ENCODE assay signal across 8 cellular contexts in the genomic region with DNA sequence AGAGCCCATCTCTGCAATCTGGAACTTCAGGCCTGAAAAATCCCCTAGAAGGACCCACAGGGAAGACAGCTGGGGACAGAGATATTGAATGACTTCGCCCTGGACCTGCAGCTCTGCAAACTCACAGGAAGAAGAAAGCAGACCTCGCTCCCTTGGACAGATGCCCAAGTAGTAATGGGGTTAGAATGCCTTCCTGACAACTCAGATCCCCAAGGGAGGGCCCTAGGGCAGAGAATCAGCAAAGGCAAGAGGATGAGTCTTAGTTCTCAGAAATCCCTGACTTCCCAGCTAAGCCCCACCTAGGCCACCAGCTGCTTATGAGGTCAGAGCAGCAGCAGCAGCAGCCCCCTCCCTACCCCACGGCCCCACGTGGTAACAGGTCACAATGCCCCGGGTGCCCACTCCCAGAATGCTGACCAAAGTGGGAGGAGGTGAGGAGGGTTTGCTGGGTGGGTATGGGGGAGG. TPM values are rescaled to one million over a fixed set of nuclear protein-coding genes. Genes with fewer than 3 reads are reported as not detected.
DNase-seq lines count a peak whose midpoint lies in the region; ATAC-seq, FAIRE-seq and TF ChIP-seq lines count a peak whose summit lies in the region.

Gene C20orf141 (plus strand): TSS at position 401 of the 465 bp plus-strand sequence. CDS start 198 bp downstream, outside the sequence.

- peak within 1 kb of the TSS in 1 of 2 experiments; percentile 45; a peak in 1 of 4 replicates for H3K9ac ChIP-seq in K562 (ENCODE audit: insufficient read depth in 1 of 2, low read depth in 2 of 2, low read length in 2 of 2)

- ATAC-seq in K562 (peak; percentile 57), HG03521 (IDR thresholded peaks at IDR 0.05; ENCODE audit: unreplicated experiment) (no peak), GM21515 (IDR thresholded peaks at IDR 0.05; ENCODE audit: unreplicated experiment) (no peak)

- H3K79me2 ChIP-seq in K562 (ENCODE audit: control insufficient read depth, insufficient read depth, low read length) = no peaks in the 10 kb centered on the region

- H3K9me3 ChIP-seq in K562 (replicated peaks; ENCODE audit: control insufficient read depth, insufficient read depth, low read depth, low read length) = 0 out of 2 replicates have a peak, but pooled peaks cover 2% of the 10 kb centered on the region
- no peaks in the 10 kb centered on the region for H3K9me3 ChIP-seq in thyroid gland

- in situ Hi-C loops in K562 (cut with MboI) = no loop called here

- H3K9me1 ChIP-seq in K562 (ENCODE audit: control insufficient read depth, insufficient read depth, low read length) = peaks cover 3% of the 10 kb centered on the region

- POLR2A ChIA-PET in K562 (lab: Yijun Ruan, JAX) = interaction anchor here (0.7 kb wide), 1 partner anchor 10 kb away, joined by 3 read pairs; no protein-coding TSS in a partner anchor

- H3K36me3 ChIP-seq in K562 (ENCODE audit: control insufficient read depth, insufficient read depth, low read length) = no peaks in the 10 kb centered on the region
- H3K36me3 ChIP-seq in thyroid gland = no peaks in the 10 kb centered on the region

- WGBS in K562 (ENCODE audit: insufficient coverage, low coverage, missing lambda C conversion rate) = 3% methylated on average over 5 of the region's 5 CpGs
- WGBS in thyroid gland, 2 donors = 50% methylated on average over 5 of the region's 5 CpGs

- no peak within 1 kb of the TSS for H3K4me2 ChIP-seq in K562 (ENCODE audit: insufficient read depth, low read length)

- H3K27ac ChIP-seq in K562 (ENCODE audit: extremely low read depth, low read depth, low read length) (no peak within 1 kb of the TSS), thyroid gland (no peak within 1 kb of the TSS)

- no peak for TF ChIP-seq EP300 in K562 (IDR thresholded peaks at IDR 0.05; ENCODE audit: low read length)

- H3K4me3 ChIP-seq in AG09309 (ENCODE audit: control insufficient read depth, low read depth, low read length) = no peak within 1 kb of the TSS
- no peak within 1 kb of the TSS for H3K4me3 ChIP-seq in K562
- no peak within 1 kb of the TSS for H3K4me3 ChIP-seq in thyroid gland (replicated peaks in 1 of 3)

- H2AFZ ChIP-seq in K562 (ENCODE audit: low read depth, low read length) = no peak within 1 kb of the TSS

- CTCF ChIA-PET in K562 (lab: Yijun Ruan, JAX; ENCODE audit: low intra/inter-chr PET ratio) = no interaction called here

- DNase-seq in AG09309 (ENCODE audit: low read depth) (peak; percentile 97), LHCN-M2 (ENCODE audit: low read depth) (peak; percentile 100), K562 (ENCODE audit: extremely low read depth in 1 of 4, low spot score in 3 of 4) (peak in 2 of 4 experiments; percentile 35 to 68), kidney tubule cell (ENCODE audit: low spot score) (peak; percentile 96), thyroid gland (no peak), COLO668 (lab: John Stamatoyannopoulos, UW; ENCODE audit: unreplicated experiment) (no peak)

- no peaks in the 10 kb centered on the region for H4K20me1 ChIP-seq in K562 (replicated peaks; ENCODE audit: control insufficient read depth, insufficient read depth, low read length)

- H3K27me3 ChIP-seq in K562 (ENCODE audit: control insufficient read depth in 2 of 2, insufficient read depth in 2 of 2, low read length in 2 of 2) = no peaks in the 10 kb centered on the region
- H3K27me3 ChIP-seq in thyroid gland = peaks cover under 1% of the 10 kb centered on the region

- no peak for TF ChIP-seq POLR2A in K562 (conservative IDR thresholded peaks at IDR 0.05)
- no peak for TF ChIP-seq POLR2A in thyroid gland (IDR thresholded peaks at IDR 0.05)

- peak; percentile 58 for FAIRE-seq in K562 (lab: Jason Lieb, UNC)

- H3K4me1 ChIP-seq in K562 (replicated peaks in 1 of 2; ENCODE audit: control insufficient read depth in 2 of 2, insufficient read depth in 2 of 2, low read length in 2 of 2) = peaks cover under 1 to 18% of the 10 kb centered on the region in 2 experiments; a peak in 4 of 5 replicates
- H3K4me1 ChIP-seq in thyroid gland = peaks cover 0 to 1% of the 10 kb centered on the region in 2 donors

- TF ChIP-seq RAD21 in K562 (CRISPR knock-in tag; conservative IDR thresholded peaks at IDR 0.05 in 1 of 2, IDR thresholded peaks at IDR 0.05 in 1 of 2) = no peak

- TF ChIP-seq CTCF in AG09309 (IDR thresholded peaks at IDR 0.05; ENCODE audit: control insufficient read depth, insufficient read depth, low read depth, low read length, missing control alignments) (no peak), K562 (IDR thresholded peaks at IDR 0.05 in 2 of 3, conservative IDR thresholded peaks at IDR 0.05 in 1 of 3; ENCODE audit: insufficient read depth in 2 of 3, low read depth in 1 of 3, low read length in 3 of 3) (no peak), thyroid gland (IDR thresholded peaks at IDR 0.05) (no peak)

- intact Hi-C loops in K562 (cut with micrococcal nuclease) (no loop called here), thyroid gland (cut with DNase I) (no loop called here)

- no TSS peak for BruUV-seq in K562 (replicated peaks; lab: Mats Ljungman, UMichigan)

TF ChIP-seq in K562, 482 proteins besides CTCF, POLR2A, EP300 and RAD21 (continues in another document):
- no peak for TF ChIP-seq HOXB6 (CRISPR knock-in tag; IDR thresholded peaks at IDR 0.05; ENCODE audit: borderline replicate concordance)
- TF ChIP-seq TAL1 (IDR thresholded peaks at IDR 0.05) = peak; percentile 55
- no peak for TF ChIP-seq ZNF551 (CRISPR knock-in tag; IDR thresholded peaks at IDR 0.05)
- TF ChIP-seq, protein P1, sequence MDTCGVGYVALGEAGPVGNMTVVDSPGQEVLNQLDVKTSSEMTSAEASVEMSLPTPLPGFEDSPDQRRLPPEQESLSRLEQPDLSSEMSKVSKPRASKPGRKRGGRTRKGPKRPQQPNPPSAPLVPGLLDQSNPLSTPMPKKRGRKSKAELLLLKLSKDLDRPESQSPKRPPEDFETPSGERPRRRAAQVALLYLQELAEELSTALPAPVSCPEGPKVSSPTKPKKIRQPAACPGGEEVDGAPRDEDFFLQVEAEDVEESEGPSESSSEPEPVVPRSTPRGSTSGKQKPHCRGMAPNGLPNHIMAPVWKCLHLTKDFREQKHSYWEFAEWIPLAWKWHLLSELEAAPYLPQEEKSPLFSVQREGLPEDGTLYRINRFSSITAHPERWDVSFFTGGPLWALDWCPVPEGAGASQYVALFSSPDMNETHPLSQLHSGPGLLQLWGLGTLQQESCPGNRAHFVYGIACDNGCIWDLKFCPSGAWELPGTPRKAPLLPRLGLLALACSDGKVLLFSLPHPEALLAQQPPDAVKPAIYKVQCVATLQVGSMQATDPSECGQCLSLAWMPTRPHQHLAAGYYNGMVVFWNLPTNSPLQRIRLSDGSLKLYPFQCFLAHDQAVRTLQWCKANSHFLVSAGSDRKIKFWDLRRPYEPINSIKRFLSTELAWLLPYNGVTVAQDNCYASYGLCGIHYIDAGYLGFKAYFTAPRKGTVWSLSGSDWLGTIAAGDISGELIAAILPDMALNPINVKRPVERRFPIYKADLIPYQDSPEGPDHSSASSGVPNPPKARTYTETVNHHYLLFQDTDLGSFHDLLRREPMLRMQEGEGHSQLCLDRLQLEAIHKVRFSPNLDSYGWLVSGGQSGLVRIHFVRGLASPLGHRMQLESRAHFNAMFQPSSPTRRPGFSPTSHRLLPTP (IDR thresholded peaks at IDR 0.05; ENCODE audit: borderline replicate concordance, extremely low read depth, insufficient read length) = no peak
- TF ChIP-seq CBFA2T2 (conservative IDR thresholded peaks at IDR 0.05) = peak; percentile 55
- TF ChIP-seq FOSL1 (tag; conservative IDR thresholded peaks at IDR 0.05) = peak; percentile 30; the same call in 1 of the 2 replicates
- no peak for TF ChIP-seq ZBTB1 (CRISPR knock-in tag; IDR thresholded peaks at IDR 0.05; ENCODE audit: borderline replicate concordance, low read depth)
- TF ChIP-seq SIN3A (IDR thresholded peaks at IDR 0.05; ENCODE audit: borderline replicate concordance in 2 of 2, control insufficient read depth in 1 of 2, low read depth in 2 of 2, low read length in 2 of 2) = no peak
- TF ChIP-seq NONO (IDR thresholded peaks at IDR 0.05; ENCODE audit: low read depth in 2 of 2, low read length in 1 of 2) = no peak
- 0 out of 2 replicates have a peak, but pooled peaks have one; percentile 12 for TF ChIP-seq JUND (IDR thresholded peaks at IDR 0.05; ENCODE audit: borderline replicate concordance, low read depth, low read length)
- no peak; the same call in 2 of the 3 replicates for TF ChIP-seq JUND (tag; IDR thresholded peaks at IDR 0.05; ENCODE audit: borderline replicate concordance, low read depth, low read length)
- TF ChIP-seq, protein P2, sequence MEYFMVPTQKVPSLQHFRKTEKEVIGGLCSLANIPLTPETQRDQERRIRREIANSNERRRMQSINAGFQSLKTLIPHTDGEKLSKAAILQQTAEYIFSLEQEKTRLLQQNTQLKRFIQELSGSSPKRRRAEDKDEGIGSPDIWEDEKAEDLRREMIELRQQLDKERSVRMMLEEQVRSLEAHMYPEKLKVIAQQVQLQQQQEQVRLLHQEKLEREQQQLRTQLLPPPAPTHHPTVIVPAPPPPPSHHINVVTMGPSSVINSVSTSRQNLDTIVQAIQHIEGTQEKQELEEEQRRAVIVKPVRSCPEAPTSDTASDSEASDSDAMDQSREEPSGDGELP (CRISPR knock-in tag; IDR thresholded peaks at IDR 0.05; ENCODE audit: borderline replicate concordance) = peak; percentile 47; the same call in 1 of the 2 replicates
- TF ChIP-seq KAT2B (IDR thresholded peaks at IDR 0.05; ENCODE audit: low read depth, low read length) = no peak
- TF ChIP-seq MED1 (CRISPR knock-in tag; IDR thresholded peaks at IDR 0.05; ENCODE audit: borderline replicate concordance) = no peak

RNA-seq across cellular contexts. Expression of gene C20orf141, which starts in this region (rescaled TPM):
- total RNA-seq in LHCN-M2 (2014; rRNA removed) (not detected in 2 replicates), K562 (2014; rRNA removed) (not detected in 2 replicates), K562 (2014; rRNA removed; fragmentation: Illumina TruSeq; extraction: Trizol) (not detected in 2 replicates), K562 (2015; rRNA removed; fragmentation: Illumina TruSeq; extraction: Trizol) (not detected in 2 replicates), K562 (2021) (not detected in 2 replicates), thyroid gland (not detected)
- not detected for polyA plus RNA-seq in LHCN-M2 (2012)
- not detected in 2 replicates for total RNA-seq in K562 (2011; cell fraction: chromatin; rRNA removed; ENCODE audit: low replicate concordance)
- total RNA-seq in K562 (2011; cell fraction: nucleolus; rRNA removed) = not detected in 2 replicates
- not detected in 2 replicates for total RNA-seq in K562 (2011; cell fraction: nucleoplasm; rRNA removed)
- polyA plus RNA-seq in K562 (2011; rRNA removed) (not detected in 2 replicates), K562 (2014; fragmentation: Illumina TruSeq; extraction: Trizol) (not detected in 2 replicates), K562 (2014; fragmentation: Nextera tagmentation; extraction: Ambion mirVana) (not detected), K562 (2014; rRNA removed) (not detected in 2 replicates)
- 0.13 TPM in 1 of 2 replicates, not detected in the other for polyA plus RNA-seq in K562 (2011; cell fraction: cytosol; rRNA removed)
- not detected in 2 replicates for polyA plus RNA-seq in K562 (2011; cell fraction: nucleus; rRNA removed)
- not detected in 2 replicates for polyA plus RNA-seq in K562 (2012)
- not detected in 2 replicates for polyA minus RNA-seq in K562 (2011; rRNA and poly(A)+ RNA removed)
- not detected in 2 replicates for polyA minus RNA-seq in K562 (2011; cell fraction: cytosol; rRNA and poly(A)+ RNA removed)
- not detected in 2 replicates for polyA minus RNA-seq in K562 (2011; cell fraction: nucleus; rRNA and poly(A)+ RNA removed)

Comparison
In these comparisons a context has a peak if more than half of its experiments do, and no peak if none do; other contexts are left out.
1. Peak in DNase-seq in LHCN-M2; RNA of the gene not detected or under 1 TPM.
2. Peak in ATAC-seq in K562; RNA of the gene not detected or under 1 TPM.
3. DNase-seq: peak in AG09309 (single experiment) and kidney tubule cell (single experiment); none in thyroid gland (0 of 2) and COLO668 (single experiment).